In the genomic region with DNA sequence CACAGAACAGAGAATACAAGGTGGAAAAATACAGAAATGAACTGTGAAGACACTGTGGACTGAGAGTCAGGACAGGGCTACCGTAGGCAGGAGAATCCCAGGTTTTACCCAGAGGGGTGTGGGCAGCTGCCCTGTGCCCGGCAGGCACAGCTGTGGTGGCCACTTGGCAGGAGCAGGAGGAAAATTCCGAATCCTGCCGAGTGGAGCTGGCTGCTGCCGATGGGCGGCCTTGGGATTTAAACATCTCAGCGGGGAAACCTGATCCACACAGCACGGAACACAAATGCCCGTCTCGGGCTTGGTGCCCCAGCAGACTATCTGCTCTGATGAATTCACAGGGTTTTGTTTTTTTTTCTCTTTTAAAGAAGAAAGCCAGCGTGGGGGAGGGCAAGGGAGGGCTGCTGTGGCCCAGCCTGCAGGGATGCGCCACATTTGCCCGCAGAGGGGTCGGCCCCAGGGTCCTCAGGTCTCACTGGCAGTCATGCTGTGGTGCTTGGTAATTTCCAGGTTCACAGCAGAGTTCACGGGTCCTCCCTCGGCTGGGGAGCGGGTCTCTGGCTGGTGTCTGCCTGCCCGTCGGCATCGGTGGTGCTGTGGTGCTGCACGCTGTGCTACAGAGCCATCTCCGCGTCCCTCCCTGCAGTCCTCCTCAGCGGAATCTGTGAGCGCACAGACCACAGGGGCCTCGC, we compare ENCODE assay signal across 8 cellular contexts. TPM values are rescaled to one million over a fixed set of nuclear protein-coding genes. Genes with fewer than 3 reads are reported as not detected.
DNase-seq lines count a peak whose midpoint lies in the region; ATAC-seq and TF ChIP-seq lines count a peak whose summit lies in the region.

No MANE protein-coding gene starts in this region.

- H3K4me3 ChIP-seq in GM23338 (no peak overlapping the region), OCI-LY3 (ENCODE audit: low read length) (no peak overlapping the region)

- DNase-seq in GM23338 (ENCODE audit: low spot score) (no peak), posterior vena cava (ENCODE audit: low spot score) (peak; percentile 78), NCI-H1048 (lab: John Stamatoyannopoulos, UW) (no peak)
- DNase-seq in effector memory CD8-positive, alpha-beta T cell = no peak

- H3K4me1 ChIP-seq in GM23338 (ENCODE audit: insufficient read depth) (peaks cover 31% of the 10 kb centered on the region), OCI-LY3 (ENCODE audit: low read length) (peaks cover 58% of the 10 kb centered on the region)

- H3K27ac Mint-ChIP-seq in GM23338 = no peak overlapping the region
- H3K27ac Mint-ChIP-seq in effector memory CD8-positive, alpha-beta T cell = peak overlapping the region; percentile 84 to 90

- H3K27me3 Mint-ChIP-seq in GM23338 (ENCODE audit: insufficient read depth, low read depth, poor library complexity) = peaks cover 30% of the 10 kb centered on the region
- no peaks in the 10 kb centered on the region for H3K27me3 Mint-ChIP-seq in effector memory CD8-positive, alpha-beta T cell

- peaks cover 15% of the 10 kb centered on the region; the same call in 1 of the 2 replicates for H4K20me1 ChIP-seq in GM23338 (replicated peaks; ENCODE audit: insufficient read depth)
- peaks cover 42% of the 10 kb centered on the region for H4K20me1 ChIP-seq in OCI-LY3 (ENCODE audit: insufficient read depth, low read length)

- H3K9me3 Mint-ChIP-seq in GM23338 = no peaks in the 10 kb centered on the region
- H3K9me3 Mint-ChIP-seq in effector memory CD8-positive, alpha-beta T cell = no peaks in the 10 kb centered on the region

- H3K27ac ChIP-seq in GM23338 (ENCODE audit: low read depth) (peak overlapping the region; percentile 39; the same call in 1 of the 2 replicates), OCI-LY3 (ENCODE audit: low read length) (no peak overlapping the region)

- H3K4me3 Mint-ChIP-seq in GM23338 = no peak overlapping the region
- H3K4me3 Mint-ChIP-seq in effector memory CD8-positive, alpha-beta T cell = peak overlapping the region; percentile 86 to 93

- no peak overlapping the region; the same call in 1 of the 2 replicates for H3K9ac ChIP-seq in OCI-LY3 (ENCODE audit: low read length)

- H3K36me3 ChIP-seq in GM23338 (ENCODE audit: insufficient read depth) = no peaks in the 10 kb centered on the region
- peaks cover 4% of the 10 kb centered on the region for H3K36me3 ChIP-seq in OCI-LY3 (replicated peaks; ENCODE audit: low read depth, low read length)

- ATAC-seq in GM23338 (no peak), GM21528 (IDR thresholded peaks at IDR 0.05; ENCODE audit: low FRiP score, unreplicated experiment) (no peak), GM21529 (IDR thresholded peaks at IDR 0.05; ENCODE audit: unreplicated experiment) (no peak), HG02763 (IDR thresholded peaks at IDR 0.05; ENCODE audit: unreplicated experiment) (no peak)
- no peak for ATAC-seq in effector memory CD8-positive, alpha-beta T cell (replicated peaks)

- peaks cover 42% of the 10 kb centered on the region for H3K4me1 Mint-ChIP-seq in GM23338
- H3K4me1 Mint-ChIP-seq in effector memory CD8-positive, alpha-beta T cell (ENCODE audit: low read depth in 2 of 2) = peaks cover 26 to 36% of the 10 kb centered on the region in 2 donors

- TF ChIP-seq CTCF in GM23338 (conservative IDR thresholded peaks at IDR 0.05; ENCODE audit: low read depth in 2 of 2) = no peak
- no peak for TF ChIP-seq CTCF in OCI-LY3 (IDR thresholded peaks at IDR 0.05; ENCODE audit: low read depth, low read length)

- H3K4me2 ChIP-seq in GM23338 (no peak overlapping the region), OCI-LY3 (ENCODE audit: low read length) (peak overlapping the region; percentile 100)

- intact Hi-C loops in posterior vena cava (cut with DNase I) = no loop called here

- no peaks in the 10 kb centered on the region for H3K36me3 Mint-ChIP-seq in GM23338 (ENCODE audit: low read depth)
- peaks cover 42% of the 10 kb centered on the region for H3K36me3 Mint-ChIP-seq in effector memory CD8-positive, alpha-beta T cell (ENCODE audit: insufficient read depth)

- peaks cover 51% of the 10 kb centered on the region for H3K79me2 ChIP-seq in GM23338 (replicated peaks; ENCODE audit: insufficient read depth)
- peaks cover 77% of the 10 kb centered on the region for H3K79me2 ChIP-seq in OCI-LY3 (ENCODE audit: low read length)

- H3K9me3 ChIP-seq in OCI-LY3 (ENCODE audit: insufficient read depth, low read length) = no peaks in the 10 kb centered on the region

- H2AFZ ChIP-seq in GM23338 (no peak overlapping the region), OCI-LY3 (ENCODE audit: low read depth, low read length) (no peak overlapping the region)

- no peaks in the 10 kb centered on the region for H3K27me3 ChIP-seq in GM23338 (ENCODE audit: insufficient read depth)
- H3K27me3 ChIP-seq in OCI-LY3 (ENCODE audit: low read depth, low read length) = no peaks in the 10 kb centered on the region

- 0 out of 2 replicates have a peak, but pooled peaks cover 13% of the 10 kb centered on the region for H3F3A ChIP-seq in GM23338 (replicated peaks; ENCODE audit: low read depth)

- no peaks in the 10 kb centered on the region for H3K9me2 ChIP-seq in GM23338 (ENCODE audit: insufficient read depth)

TF ChIP-seq in GM23338, 12 proteins besides CTCF, POLR2A, EP300 and RAD21:
- no peak for TF ChIP-seq EZH2 (IDR thresholded peaks at IDR 0.05; ENCODE audit: low read depth, unreplicated experiment)
- TF ChIP-seq, protein P1, sequence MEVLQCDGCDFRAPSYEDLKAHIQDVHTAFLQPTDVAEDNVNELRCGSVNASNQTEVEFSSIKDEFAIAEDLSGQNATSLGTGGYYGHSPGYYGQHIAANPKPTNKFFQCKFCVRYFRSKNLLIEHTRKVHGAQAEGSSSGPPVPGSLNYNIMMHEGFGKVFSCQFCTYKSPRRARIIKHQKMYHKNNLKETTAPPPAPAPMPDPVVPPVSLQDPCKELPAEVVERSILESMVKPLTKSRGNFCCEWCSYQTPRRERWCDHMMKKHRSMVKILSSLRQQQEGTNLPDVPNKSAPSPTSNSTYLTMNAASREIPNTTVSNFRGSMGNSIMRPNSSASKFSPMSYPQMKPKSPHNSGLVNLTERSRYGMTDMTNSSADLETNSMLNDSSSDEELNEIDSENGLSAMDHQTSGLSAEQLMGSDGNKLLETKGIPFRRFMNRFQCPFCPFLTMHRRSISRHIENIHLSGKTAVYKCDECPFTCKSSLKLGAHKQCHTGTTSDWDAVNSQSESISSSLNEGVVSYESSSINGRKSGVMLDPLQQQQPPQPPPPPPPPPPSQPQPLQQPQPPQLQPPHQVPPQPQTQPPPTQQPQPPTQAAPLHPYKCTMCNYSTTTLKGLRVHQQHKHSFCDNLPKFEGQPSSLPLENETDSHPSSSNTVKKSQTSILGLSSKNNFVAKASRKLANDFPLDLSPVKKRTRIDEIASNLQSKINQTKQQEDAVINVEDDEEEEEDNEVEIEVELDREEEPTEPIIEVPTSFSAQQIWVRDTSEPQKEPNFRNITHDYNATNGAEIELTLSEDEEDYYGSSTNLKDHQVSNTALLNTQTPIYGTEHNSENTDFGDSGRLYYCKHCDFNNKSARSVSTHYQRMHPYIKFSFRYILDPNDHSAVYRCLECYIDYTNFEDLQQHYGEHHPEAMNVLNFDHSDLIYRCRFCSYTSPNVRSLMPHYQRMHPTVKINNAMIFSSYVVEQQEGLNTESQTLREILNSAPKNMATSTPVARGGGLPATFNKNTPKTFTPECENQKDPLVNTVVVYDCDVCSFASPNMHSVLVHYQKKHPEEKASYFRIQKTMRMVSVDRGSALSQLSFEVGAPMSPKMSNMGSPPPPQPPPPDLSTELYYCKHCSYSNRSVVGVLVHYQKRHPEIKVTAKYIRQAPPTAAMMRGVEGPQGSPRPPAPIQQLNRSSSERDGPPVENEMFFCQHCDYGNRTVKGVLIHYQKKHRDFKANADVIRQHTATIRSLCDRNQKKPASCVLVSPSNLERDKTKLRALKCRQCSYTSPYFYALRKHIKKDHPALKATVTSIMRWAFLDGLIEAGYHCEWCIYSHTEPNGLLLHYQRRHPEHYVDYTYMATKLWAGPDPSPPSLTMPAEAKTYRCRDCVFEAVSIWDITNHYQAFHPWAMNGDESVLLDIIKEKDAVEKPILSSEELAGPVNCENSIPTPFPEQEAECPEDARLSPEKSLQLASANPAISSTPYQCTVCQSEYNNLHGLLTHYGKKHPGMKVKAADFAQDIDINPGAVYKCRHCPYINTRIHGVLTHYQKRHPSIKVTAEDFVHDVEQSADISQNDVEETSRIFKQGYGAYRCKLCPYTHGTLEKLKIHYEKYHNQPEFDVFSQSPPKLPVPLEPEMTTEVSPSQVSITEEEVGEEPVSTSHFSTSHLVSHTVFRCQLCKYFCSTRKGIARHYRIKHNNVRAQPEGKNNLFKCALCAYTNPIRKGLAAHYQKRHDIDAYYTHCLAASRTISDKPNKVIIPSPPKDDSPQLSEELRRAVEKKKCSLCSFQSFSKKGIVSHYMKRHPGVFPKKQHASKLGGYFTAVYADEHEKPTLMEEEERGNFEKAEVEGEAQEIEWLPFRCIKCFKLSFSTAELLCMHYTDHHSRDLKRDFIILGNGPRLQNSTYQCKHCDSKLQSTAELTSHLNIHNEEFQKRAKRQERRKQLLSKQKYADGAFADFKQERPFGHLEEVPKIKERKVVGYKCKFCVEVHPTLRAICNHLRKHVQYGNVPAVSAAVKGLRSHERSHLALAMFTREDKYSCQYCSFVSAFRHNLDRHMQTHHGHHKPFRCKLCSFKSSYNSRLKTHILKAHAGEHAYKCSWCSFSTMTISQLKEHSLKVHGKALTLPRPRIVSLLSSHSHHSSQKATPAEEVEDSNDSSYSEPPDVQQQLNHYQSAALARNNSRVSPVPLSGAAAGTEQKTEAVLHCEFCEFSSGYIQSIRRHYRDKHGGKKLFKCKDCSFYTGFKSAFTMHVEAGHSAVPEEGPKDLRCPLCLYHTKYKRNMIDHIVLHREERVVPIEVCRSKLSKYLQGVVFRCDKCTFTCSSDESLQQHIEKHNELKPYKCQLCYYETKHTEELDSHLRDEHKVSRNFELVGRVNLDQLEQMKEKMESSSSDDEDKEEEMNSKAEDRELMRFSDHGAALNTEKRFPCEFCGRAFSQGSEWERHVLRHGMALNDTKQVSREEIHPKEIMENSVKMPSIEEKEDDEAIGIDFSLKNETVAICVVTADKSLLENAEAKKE (CRISPR knock-in tag; IDR thresholded peaks at IDR 0.05) = no peak

RNA-seq across cellular contexts. Expression of gene MPND, which starts 28.0 kb away (rescaled TPM):
- 9.1 and 15.6 TPM in 2 replicates for total RNA-seq in GM23338 (2014; rRNA removed; shearing (Covaris generic))
- 11.8 and 22.5 TPM in 2 replicates for polyA plus RNA-seq in GM23338 (2016; fragmentation: Nextera tagmentation; extraction: Ambion mirVana)
- 10 to 100 TPM; 11.2 to 12.1 TPM for total RNA-seq in posterior vena cava

RNA-seq across cellular contexts. Expression of gene SH3GL1, which starts 29.0 kb away (rescaled TPM):
- total RNA-seq in GM23338 (2014; rRNA removed; shearing (Covaris generic)) = 85.8 and 89.5 TPM in 2 replicates
- 73.1 and 75.6 TPM in 2 replicates for polyA plus RNA-seq in GM23338 (2016; fragmentation: Nextera tagmentation; extraction: Ambion mirVana)
- total RNA-seq in posterior vena cava = 10 to 100 TPM; 77.5 to 88.8 TPM

RNA-seq across cellular contexts. Expression of gene CHAF1A, which starts 31.1 kb away (rescaled TPM):
- total RNA-seq in GM23338 (2014; rRNA removed; shearing (Covaris generic)) = 84.1 and 113 TPM in 2 replicates
- polyA plus RNA-seq in GM23338 (2016; fragmentation: Nextera tagmentation; extraction: Ambion mirVana) = 109 and 125 TPM in 2 replicates
- 1 to 10 TPM; 6.0 to 9.5 TPM for total RNA-seq in posterior vena cava

RNA-seq across cellular contexts. Expression of gene STAP2, which starts 32.7 kb away (rescaled TPM):
- total RNA-seq in GM23338 (2014; rRNA removed; shearing (Covaris generic)) = 9.2 and 15.1 TPM in 2 replicates
- polyA plus RNA-seq in GM23338 (2016; fragmentation: Nextera tagmentation; extraction: Ambion mirVana) = 20.7 and 21.7 TPM in 2 replicates
- total RNA-seq in posterior vena cava = 1 to 10 TPM; 2.1 to 2.7 TPM
